In the genomic region with DNA sequence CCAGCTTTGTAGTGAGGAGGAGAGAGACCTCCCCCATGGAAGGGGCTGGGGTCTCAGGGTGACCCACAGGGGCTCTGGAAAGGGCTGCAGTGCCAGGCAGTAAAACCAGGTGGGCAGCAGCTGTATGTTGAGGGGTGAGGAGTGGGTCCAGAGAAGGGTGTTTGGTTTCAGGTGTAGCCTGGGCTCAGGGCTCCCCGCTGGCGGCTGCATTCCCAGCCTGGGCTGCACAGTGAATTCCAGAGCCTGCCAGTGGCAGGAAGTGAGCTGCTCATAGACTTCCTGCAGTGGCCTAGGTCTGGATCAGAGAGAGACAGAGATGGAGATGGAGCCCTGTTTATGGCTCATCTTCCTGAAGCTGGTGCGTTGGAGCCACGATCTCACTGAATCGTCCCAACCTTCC, we compare ENCODE assay signal across 2 cellular contexts.
TF ChIP-seq lines count a peak whose summit lies in the region.

No MANE protein-coding gene starts in this region.

TF ChIP-seq in GM23338, 12 proteins besides CTCF, POLR2A, EP300 and RAD21 (continued from another document and continues in another):
- TF ChIP-seq ZNF462 (CRISPR knock-in tag; IDR thresholded peaks at IDR 0.05), result no peak
- no peak for TF ChIP-seq ZNF114 (CRISPR knock-in tag; IDR thresholded peaks at IDR 0.05)
- TF ChIP-seq EZH2phosphoT487 (IDR thresholded peaks at IDR 0.05; ENCODE audit: unreplicated experiment), result no peak
- TF ChIP-seq ZNF331 (CRISPR knock-in tag; IDR thresholded peaks at IDR 0.05; ENCODE audit: low read depth), result no peak
- no peak for TF ChIP-seq POLR2AphosphoS5 (IDR thresholded peaks at IDR 0.05; ENCODE audit: low read depth)
- TF ChIP-seq CREB1 (CRISPR knock-in tag; IDR thresholded peaks at IDR 0.05; ENCODE audit: low read depth), result no peak
- no peak for TF ChIP-seq EZH2 (IDR thresholded peaks at IDR 0.05; ENCODE audit: low read depth, unreplicated experiment)
- TF ChIP-seq NANOG (IDR thresholded peaks at IDR 0.05; ENCODE audit: borderline replicate concordance), result no peak
- TF ChIP-seq, protein P1, sequence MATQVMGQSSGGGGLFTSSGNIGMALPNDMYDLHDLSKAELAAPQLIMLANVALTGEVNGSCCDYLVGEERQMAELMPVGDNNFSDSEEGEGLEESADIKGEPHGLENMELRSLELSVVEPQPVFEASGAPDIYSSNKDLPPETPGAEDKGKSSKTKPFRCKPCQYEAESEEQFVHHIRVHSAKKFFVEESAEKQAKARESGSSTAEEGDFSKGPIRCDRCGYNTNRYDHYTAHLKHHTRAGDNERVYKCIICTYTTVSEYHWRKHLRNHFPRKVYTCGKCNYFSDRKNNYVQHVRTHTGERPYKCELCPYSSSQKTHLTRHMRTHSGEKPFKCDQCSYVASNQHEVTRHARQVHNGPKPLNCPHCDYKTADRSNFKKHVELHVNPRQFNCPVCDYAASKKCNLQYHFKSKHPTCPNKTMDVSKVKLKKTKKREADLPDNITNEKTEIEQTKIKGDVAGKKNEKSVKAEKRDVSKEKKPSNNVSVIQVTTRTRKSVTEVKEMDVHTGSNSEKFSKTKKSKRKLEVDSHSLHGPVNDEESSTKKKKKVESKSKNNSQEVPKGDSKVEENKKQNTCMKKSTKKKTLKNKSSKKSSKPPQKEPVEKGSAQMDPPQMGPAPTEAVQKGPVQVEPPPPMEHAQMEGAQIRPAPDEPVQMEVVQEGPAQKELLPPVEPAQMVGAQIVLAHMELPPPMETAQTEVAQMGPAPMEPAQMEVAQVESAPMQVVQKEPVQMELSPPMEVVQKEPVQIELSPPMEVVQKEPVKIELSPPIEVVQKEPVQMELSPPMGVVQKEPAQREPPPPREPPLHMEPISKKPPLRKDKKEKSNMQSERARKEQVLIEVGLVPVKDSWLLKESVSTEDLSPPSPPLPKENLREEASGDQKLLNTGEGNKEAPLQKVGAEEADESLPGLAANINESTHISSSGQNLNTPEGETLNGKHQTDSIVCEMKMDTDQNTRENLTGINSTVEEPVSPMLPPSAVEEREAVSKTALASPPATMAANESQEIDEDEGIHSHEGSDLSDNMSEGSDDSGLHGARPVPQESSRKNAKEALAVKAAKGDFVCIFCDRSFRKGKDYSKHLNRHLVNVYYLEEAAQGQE (IDR thresholded peaks at IDR 0.05; ENCODE audit: unreplicated experiment), result no peak
- TF ChIP-seq JUNB (IDR thresholded peaks at IDR 0.05; ENCODE audit: unreplicated experiment), result no peak

TF ChIP-seq in WTC11, 78 proteins besides CTCF, POLR2A, EP300 and RAD21 (continued from another document):
- TF ChIP-seq MYBL2 (CRISPR knock-in tag; IDR thresholded peaks at IDR 0.05) (no peak), NFE2L1 (CRISPR knock-in tag; IDR thresholded peaks at IDR 0.05) (no peak), SP1 (CRISPR knock-in tag; conservative IDR thresholded peaks at IDR 0.05) (no peak), RORB (CRISPR knock-in tag; IDR thresholded peaks at IDR 0.05) (no peak), GTF2I (CRISPR knock-in tag; conservative IDR thresholded peaks at IDR 0.05) (no peak), KAT7 (CRISPR knock-in tag; IDR thresholded peaks at IDR 0.05; ENCODE audit: borderline replicate concordance) (no peak), TEAD1 (CRISPR knock-in tag; IDR thresholded peaks at IDR 0.05) (no peak), NR1H2 (CRISPR knock-in tag; IDR thresholded peaks at IDR 0.05) (no peak), OVOL2 (CRISPR knock-in tag; IDR thresholded peaks at IDR 0.05; ENCODE audit: borderline replicate concordance) (no peak)
- TF ChIP-seq, protein P2, sequence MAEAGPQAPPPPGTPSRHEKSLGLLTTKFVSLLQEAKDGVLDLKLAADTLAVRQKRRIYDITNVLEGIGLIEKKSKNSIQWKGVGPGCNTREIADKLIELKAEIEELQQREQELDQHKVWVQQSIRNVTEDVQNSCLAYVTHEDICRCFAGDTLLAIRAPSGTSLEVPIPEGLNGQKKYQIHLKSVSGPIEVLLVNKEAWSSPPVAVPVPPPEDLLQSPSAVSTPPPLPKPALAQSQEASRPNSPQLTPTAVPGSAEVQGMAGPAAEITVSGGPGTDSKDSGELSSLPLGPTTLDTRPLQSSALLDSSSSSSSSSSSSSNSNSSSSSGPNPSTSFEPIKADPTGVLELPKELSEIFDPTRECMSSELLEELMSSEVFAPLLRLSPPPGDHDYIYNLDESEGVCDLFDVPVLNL (CRISPR knock-in tag; IDR thresholded peaks at IDR 0.05; ENCODE audit: borderline replicate concordance, low read depth), result no peak
- TF ChIP-seq, protein P3, sequence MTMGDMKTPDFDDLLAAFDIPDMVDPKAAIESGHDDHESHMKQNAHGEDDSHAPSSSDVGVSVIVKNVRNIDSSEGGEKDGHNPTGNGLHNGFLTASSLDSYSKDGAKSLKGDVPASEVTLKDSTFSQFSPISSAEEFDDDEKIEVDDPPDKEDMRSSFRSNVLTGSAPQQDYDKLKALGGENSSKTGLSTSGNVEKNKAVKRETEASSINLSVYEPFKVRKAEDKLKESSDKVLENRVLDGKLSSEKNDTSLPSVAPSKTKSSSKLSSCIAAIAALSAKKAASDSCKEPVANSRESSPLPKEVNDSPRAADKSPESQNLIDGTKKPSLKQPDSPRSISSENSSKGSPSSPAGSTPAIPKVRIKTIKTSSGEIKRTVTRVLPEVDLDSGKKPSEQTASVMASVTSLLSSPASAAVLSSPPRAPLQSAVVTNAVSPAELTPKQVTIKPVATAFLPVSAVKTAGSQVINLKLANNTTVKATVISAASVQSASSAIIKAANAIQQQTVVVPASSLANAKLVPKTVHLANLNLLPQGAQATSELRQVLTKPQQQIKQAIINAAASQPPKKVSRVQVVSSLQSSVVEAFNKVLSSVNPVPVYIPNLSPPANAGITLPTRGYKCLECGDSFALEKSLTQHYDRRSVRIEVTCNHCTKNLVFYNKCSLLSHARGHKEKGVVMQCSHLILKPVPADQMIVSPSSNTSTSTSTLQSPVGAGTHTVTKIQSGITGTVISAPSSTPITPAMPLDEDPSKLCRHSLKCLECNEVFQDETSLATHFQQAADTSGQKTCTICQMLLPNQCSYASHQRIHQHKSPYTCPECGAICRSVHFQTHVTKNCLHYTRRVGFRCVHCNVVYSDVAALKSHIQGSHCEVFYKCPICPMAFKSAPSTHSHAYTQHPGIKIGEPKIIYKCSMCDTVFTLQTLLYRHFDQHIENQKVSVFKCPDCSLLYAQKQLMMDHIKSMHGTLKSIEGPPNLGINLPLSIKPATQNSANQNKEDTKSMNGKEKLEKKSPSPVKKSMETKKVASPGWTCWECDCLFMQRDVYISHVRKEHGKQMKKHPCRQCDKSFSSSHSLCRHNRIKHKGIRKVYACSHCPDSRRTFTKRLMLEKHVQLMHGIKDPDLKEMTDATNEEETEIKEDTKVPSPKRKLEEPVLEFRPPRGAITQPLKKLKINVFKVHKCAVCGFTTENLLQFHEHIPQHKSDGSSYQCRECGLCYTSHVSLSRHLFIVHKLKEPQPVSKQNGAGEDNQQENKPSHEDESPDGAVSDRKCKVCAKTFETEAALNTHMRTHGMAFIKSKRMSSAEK (CRISPR knock-in tag; IDR thresholded peaks at IDR 0.05; ENCODE audit: borderline replicate concordance), result no peak
TF ChIP-seq in WTC11: peak in this region for 0.
